Comparison of ENCODE assay signal across 12 cellular contexts in the genomic region with DNA sequence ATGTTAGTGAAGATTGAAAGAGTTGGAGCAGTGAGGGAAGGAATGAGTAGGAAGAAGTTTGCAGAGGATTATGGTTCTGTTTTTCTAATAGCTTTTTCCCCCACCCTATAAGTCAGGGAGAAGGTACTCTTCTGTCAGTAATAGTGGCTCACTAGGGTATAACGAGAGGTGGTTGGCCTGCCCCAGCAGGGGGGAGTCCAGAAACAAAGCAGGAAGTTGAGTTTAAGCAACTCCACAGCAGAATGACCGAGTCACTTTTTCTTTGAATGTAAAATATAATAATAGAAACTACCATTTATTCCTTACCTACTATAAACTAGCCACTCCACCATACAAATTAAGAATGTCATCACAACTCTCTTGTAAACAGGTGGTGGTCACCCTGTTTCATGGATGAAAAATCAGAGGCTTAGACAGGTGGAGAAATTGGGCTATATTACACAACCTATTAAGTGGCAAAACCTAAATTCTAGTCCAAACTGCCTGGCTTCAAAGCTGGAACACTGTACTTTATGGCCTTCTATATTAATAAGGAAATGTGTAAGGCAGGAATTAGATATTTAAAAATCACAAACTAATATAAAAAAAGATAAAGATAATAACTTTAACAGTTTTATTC. TPM values are rescaled to one million over a fixed set of nuclear protein-coding genes. Genes with fewer than 3 reads are reported as not detected.
A peak's percentile ranks its signal among the peaks of the same experiment; 100 is the strongest.
DNase-seq lines count a peak whose midpoint lies in the region; ATAC-seq and TF ChIP-seq lines count a peak whose summit lies in the region.
"Had no signal": no experiment of that assay in that cellular context is flagged by ENCODE, and none has a peak within 500 bp of the region (broad histone marks: within the 10 kb centered on the region; RNA-seq: fewer than 3 reads in every experiment).

No MANE protein-coding gene starts in this region.

- H3K4me1 ChIP-seq in Peyer's patch = no peaks in the 10 kb centered on the region

- no peaks in the 10 kb centered on the region for H3K36me3 ChIP-seq in Peyer's patch

- ATAC-seq in GM18505 (IDR thresholded peaks at IDR 0.05; ENCODE audit: unreplicated experiment) (peak; percentile 74), GM21619 (IDR thresholded peaks at IDR 0.05; ENCODE audit: unreplicated experiment) (peak; percentile 95), HG03378 (IDR thresholded peaks at IDR 0.05; ENCODE audit: unreplicated experiment) (peak; percentile 78)
- ATAC-seq: effector memory CD8-positive, alpha-beta T cell; mucosa of descending colon had no signal

- no peaks in the 10 kb centered on the region for H3K27me3 ChIP-seq in Peyer's patch
- H3K27me3 ChIP-seq: BLaER1 treated with 17β-estradiol and CSF1 and Interleukin-3, amounts not matched to agents 10 nM and 100 nM had no signal

- no peak overlapping the region for H3K4me3 ChIP-seq in Peyer's patch
- H3K4me3 ChIP-seq: BLaER1 treated with 17β-estradiol and CSF1 and Interleukin-3, amounts not matched to agents 10 nM and 100 nM; mucosa of descending colon had no signal

- no peaks in the 10 kb centered on the region for H3K9me3 ChIP-seq in Peyer's patch
- H3K9me3 ChIP-seq: BLaER1 treated with 17β-estradiol and CSF1 and Interleukin-3, amounts not matched to agents 10 nM and 100 nM; mucosa of descending colon had no signal

- TF ChIP-seq POLR2A in GM18505 (IDR thresholded peaks at IDR 0.05; ENCODE audit: borderline replicate concordance, extremely low read depth, insufficient read depth, insufficient read length) (no peak), Peyer's patch (IDR thresholded peaks at IDR 0.05) (no peak)

- H3K27ac ChIP-seq in Peyer's patch = no peak overlapping the region
- H3K27ac ChIP-seq: BLaER1 treated with 17β-estradiol and CSF1 and Interleukin-3, amounts not matched to agents 10 nM and 100 nM had no signal

- DNase-seq in UCSD-AML1 (lab: John Stamatoyannopoulos, UW; ENCODE audit: unreplicated experiment) (peak; percentile 6), Peyer's patch (no peak), NCI-H146 (lab: John Stamatoyannopoulos, UW) (no peak)
- DNase-seq in activated CD4-positive, alpha-beta T cell treated with anti-CD3 and anti-CD28 coated beads for 48 hours = no peak
- no peak for DNase-seq in stimulated activated CD8-positive, alpha-beta memory T cell treated with anti-CD3 and anti-CD28 coated beads, Interleukin-4, amount 100 ng/mL, for 48 hours
- DNase-seq: activated naive CD4-positive, alpha-beta T cell treated with anti-CD3 and anti-CD28 coated beads, Interleukin-2, amount 10 ng/mL, durations not matched to agents 7 days and 5 days; effector memory CD8-positive, alpha-beta T cell; mucosa of descending colon had no signal

- TF ChIP-seq CTCF in Peyer's patch (IDR thresholded peaks at IDR 0.05) = no peak

RNA-seq across cellular contexts. Expression of gene AP1AR, which starts 21.9 kb away (rescaled TPM):
- total RNA-seq in Peyer's patch = 10 to 100 TPM; 18.2 to 46.1 (median 32.5) TPM

RNA-seq across cellular contexts. Expression of gene TIFA, which starts 32.2 kb away (rescaled TPM):
- 1 to 10 TPM in 3 of 4 donors, under 1 TPM in 1; 0.47 to 6.8 (median 3.7) TPM for total RNA-seq in Peyer's patch

RNA-seq across cellular contexts. Expression of gene ALPK1, which starts 43.7 kb away (rescaled TPM):
- total RNA-seq in Peyer's patch = 10 to 100 TPM; 32.0 to 37.0 (median 36.2) TPM
